Comparison of ENCODE assay signal across 8 cellular contexts in genomic region chr21:44487831-44488230, GRCh38. TPM values are rescaled to one million over a fixed set of nuclear protein-coding genes. Genes with fewer than 3 reads are reported as not detected.
A peak's percentile ranks its signal among the peaks of the same experiment; 100 is the strongest.
DNase-seq lines count a peak whose midpoint lies in the region; ATAC-seq and TF ChIP-seq lines count a peak whose summit lies in the region.

No MANE protein-coding gene starts in this region.

- DNase-seq in left ventricle myocardium inferior (no peak), right atrium auricular region (ENCODE audit: low spot score) (no peak), fibroblast of villous mesenchyme (ENCODE audit: low read depth) (peak; percentile 26), upper lobe of right lung (no peak), kidney glomerular epithelial cell (lab: John Stamatoyannopoulos, UW) (no peak), epidermal melanocyte (ENCODE audit: insufficient read length, low spot score) (no peak), hypothalamus (lab: John Stamatoyannopoulos, UW) (no peak)
- peak; percentile 24 to 31 for DNase-seq in activated CD4-positive, alpha-beta T cell treated with anti-CD3 and anti-CD28 coated beads for 4 hours

- no peak overlapping the region for H3K4me3 ChIP-seq in left ventricle myocardium inferior
- H3K4me3 ChIP-seq in right atrium auricular region: no peak overlapping the region
- no peak overlapping the region for H3K4me3 ChIP-seq in fibroblast of villous mesenchyme (ENCODE audit: low read depth, low read length)
- H3K4me3 ChIP-seq in upper lobe of right lung: no peak overlapping the region

- intact Hi-C loops in left ventricle myocardium inferior (cut with micrococcal nuclease): no loop called here
- intact Hi-C loops in upper lobe of right lung (cut with DNase I): no loop called here

- peak; percentile 44 for TF ChIP-seq CTCF in left ventricle myocardium inferior (IDR thresholded peaks at IDR 0.05; ENCODE audit: borderline replicate concordance)
- peak in 1 of 2 donors; percentile 18 for TF ChIP-seq CTCF in right atrium auricular region (IDR thresholded peaks at IDR 0.05)
- peak; percentile 61 for TF ChIP-seq CTCF in fibroblast of villous mesenchyme (IDR thresholded peaks at IDR 0.05; ENCODE audit: insufficient read depth, low read depth, low read length)
- TF ChIP-seq CTCF in upper lobe of right lung (IDR thresholded peaks at IDR 0.05): peak; percentile 40

- H3K36me3 ChIP-seq in left ventricle myocardium inferior (no peaks in the 10 kb centered on the region), right atrium auricular region (no peaks in the 10 kb centered on the region), upper lobe of right lung (no peaks in the 10 kb centered on the region)

- ATAC-seq in upper lobe of right lung: no peak

- H3K4me1 ChIP-seq in left ventricle myocardium inferior (no peaks in the 10 kb centered on the region), right atrium auricular region (no peaks in the 10 kb centered on the region), upper lobe of right lung (no peaks in the 10 kb centered on the region)

- H3K9me3 ChIP-seq in left ventricle myocardium inferior (replicated peaks): peaks cover 10% of the 10 kb centered on the region
- H3K9me3 ChIP-seq in right atrium auricular region: peaks cover 0 to 7% of the 10 kb centered on the region in 2 donors
- H3K9me3 ChIP-seq in upper lobe of right lung: peaks cover 5% of the 10 kb centered on the region

- peaks cover 68% of the 10 kb centered on the region for H3K27me3 ChIP-seq in left ventricle myocardium inferior (ENCODE audit: low read depth)
- no peaks in the 10 kb centered on the region for H3K27me3 ChIP-seq in right atrium auricular region
- no peaks in the 10 kb centered on the region for H3K27me3 ChIP-seq in upper lobe of right lung

- H3K27ac ChIP-seq in left ventricle myocardium inferior (replicated peaks) (no peak overlapping the region), right atrium auricular region (no peak overlapping the region), upper lobe of right lung (no peak overlapping the region)

RNA-seq across cellular contexts. Expression of gene LRRC3, which starts 32.5 kb away (rescaled TPM):
- total RNA-seq in left ventricle myocardium inferior (1.8 TPM), right atrium auricular region (1 to 10 TPM; 1.1 to 1.7 TPM), fibroblast of villous mesenchyme (under 0.01 and 0.64 TPM in 2 replicates), upper lobe of right lung (3.6 TPM)

RNA-seq across cellular contexts. Expression of gene KRTAP10-1, which starts 52.2 kb away (rescaled TPM):
- total RNA-seq in left ventricle myocardium inferior (not detected), right atrium auricular region (not detected), fibroblast of villous mesenchyme (not detected in 2 replicates), upper lobe of right lung (not detected)

Comparison
In these comparisons a context has a peak if more than half of its experiments do, and no peak if none do; other contexts are left out.
1. DNase-seq: peak in activated CD4-positive, alpha-beta T cell treated with anti-CD3 and anti-CD28 coated beads for 4 hours (2 of 2) and fibroblast of villous mesenchyme (single experiment); none in left ventricle myocardium inferior (single experiment), right atrium auricular region (single experiment), upper lobe of right lung (single experiment), kidney glomerular epithelial cell (single experiment), epidermal melanocyte (single experiment) and hypothalamus (0 of 51).